In genomic region chr2:71510196-71510807, GRCh38 we compare ENCODE assay signal across 8 cellular contexts. TPM values are rescaled to one million over a fixed set of nuclear protein-coding genes. Genes with fewer than 3 reads are reported as not detected.
DNase-seq lines count a peak whose midpoint lies in the region; ATAC-seq and TF ChIP-seq lines count a peak whose summit lies in the region.

No MANE protein-coding gene starts in this region.

- no peak overlapping the region for H3K27ac Mint-ChIP-seq in endodermal cell

- no peak overlapping the region for H3K4me3 Mint-ChIP-seq in endodermal cell

- H4K20me1 ChIP-seq in DOHH2 (ENCODE audit: control insufficient read depth, insufficient read depth, low read depth, low read length) = no peaks in the 10 kb centered on the region

- peaks cover 11% of the 10 kb centered on the region for H3K27me3 ChIP-seq in DOHH2 (ENCODE audit: control insufficient read depth, low read length)
- H3K27me3 ChIP-seq in endodermal cell (ENCODE audit: control insufficient read depth, insufficient read depth, low read length, poor library complexity, severe bottlenecking) = no peaks in the 10 kb centered on the region

- H3K27me3 Mint-ChIP-seq in endodermal cell (ENCODE audit: insufficient read depth) = no peaks in the 10 kb centered on the region

- H3K4me1 Mint-ChIP-seq in endodermal cell = no peaks in the 10 kb centered on the region

- H3K4me1 ChIP-seq in DOHH2 (ENCODE audit: control insufficient read depth, low read length) = no peaks in the 10 kb centered on the region
- H3K4me1 ChIP-seq in endodermal cell (ENCODE audit: control insufficient read depth, insufficient read depth, low read length) = no peaks in the 10 kb centered on the region
- no peaks in the 10 kb centered on the region for H3K4me1 ChIP-seq in mucosa of descending colon (ENCODE audit: low read depth)

- no peak overlapping the region for H3K9ac ChIP-seq in endodermal cell (ENCODE audit: extremely low read depth, low read length, poor library complexity, severe bottlenecking)

- no peak overlapping the region for H3K4me2 ChIP-seq in DOHH2 (ENCODE audit: low read length)

- DNase-seq in NCI-H774 (lab: John Stamatoyannopoulos, UW) (peak; percentile 8), endodermal cell (peak; percentile 93), mucosa of descending colon (peak in 2 of 3 donors; percentile 73 to 82)
- peak; percentile 26 to 46 for DNase-seq in activated CD8-positive, alpha-beta memory T cell treated with anti-CD3 and anti-CD28 coated beads for 4 hours (ENCODE audit: low read depth in 2 of 2)
- DNase-seq in stimulated activated CD8-positive, alpha-beta memory T cell treated with anti-CD3 and anti-CD28 coated beads, Interleukin-4, amount 100 ng/mL, for 4 hours (ENCODE audit: low read depth in 2 of 2, low spot score in 1 of 2) = peak; percentile 38 to 55

- no peak overlapping the region for H3K27ac ChIP-seq in DOHH2 (ENCODE audit: low read depth, low read length)
- no peak overlapping the region for H3K27ac ChIP-seq in endodermal cell (ENCODE audit: low read depth, low read length)

- no peak overlapping the region for H3K4me3 ChIP-seq in DOHH2 (ENCODE audit: low read length)
- no peak overlapping the region for H3K4me3 ChIP-seq in endodermal cell (ENCODE audit: low read length)
- H3K4me3 ChIP-seq in mucosa of descending colon = no peak overlapping the region

- WGBS in endodermal cell (ENCODE audit: insufficient coverage in 1 of 2, insufficient read length in 1 of 2), 2 experiments = 41 to 92% methylated on average over 2 to 6 of the region's 6 CpGs

- no peaks in the 10 kb centered on the region for H3F3A ChIP-seq in DOHH2 (ENCODE audit: control insufficient read depth, insufficient read depth)

- H3K36me3 ChIP-seq in DOHH2 (ENCODE audit: control insufficient read depth, low read length) (no peaks in the 10 kb centered on the region), endodermal cell (ENCODE audit: control insufficient read depth, insufficient read depth, low read length) (no peaks in the 10 kb centered on the region), mucosa of descending colon (ENCODE audit: low read depth) (no peaks in the 10 kb centered on the region)

- H3K36me3 Mint-ChIP-seq in endodermal cell (ENCODE audit: low read depth) = no peaks in the 10 kb centered on the region

- TF ChIP-seq CTCF in DOHH2 (IDR thresholded peaks at IDR 0.05; ENCODE audit: low read depth, low read length, poor library complexity, severe bottlenecking) (peak; percentile 96), endodermal cell (conservative IDR thresholded peaks at IDR 0.05) (peak; percentile 95), mucosa of descending colon (IDR thresholded peaks at IDR 0.05) (peak; percentile 82)

- peak; percentile 65 for ATAC-seq in HG02678 (IDR thresholded peaks at IDR 0.05; ENCODE audit: unreplicated experiment)
- peak; percentile 67 for ATAC-seq in mucosa of descending colon
- ATAC-seq in GM19035 (IDR thresholded peaks at IDR 0.05; ENCODE audit: unreplicated experiment) = no peak

- no peaks in the 10 kb centered on the region for H3K9me2 ChIP-seq in DOHH2 (replicated peaks; ENCODE audit: control insufficient read depth, low read length)

- H3K9me3 Mint-ChIP-seq in endodermal cell = no peaks in the 10 kb centered on the region

- intact Hi-C loops in mucosa of descending colon (cut with DNase I, micrococcal nuclease) = loop anchor here (5.0 kb wide), 1 partner anchor 213 kb away; no protein-coding TSS in a partner anchor

- no peaks in the 10 kb centered on the region for H3K79me2 ChIP-seq in DOHH2 (ENCODE audit: control insufficient read depth, low read length)

- H3K9me3 ChIP-seq in DOHH2 (ENCODE audit: control insufficient read depth, insufficient read depth, low read length) (no peaks in the 10 kb centered on the region), endodermal cell (ENCODE audit: control insufficient read depth, low read length) (no peaks in the 10 kb centered on the region), mucosa of descending colon (no peaks in the 10 kb centered on the region)

RNA-seq across cellular contexts. Expression of gene DYSF, which starts 56.9 kb away (rescaled TPM):
- total RNA-seq in endodermal cell (1 to 10 TPM; 1.4 to 3.1 TPM), mucosa of descending colon (10 to 100 TPM in 1 of 3 donors, 1 to 10 TPM in 2; 2.0 to 19.4 (median 6.8) TPM)
- 1.5 TPM for polyA plus RNA-seq in endodermal cell (2013, experiment 1 of 2)
- 1.2 TPM for polyA plus RNA-seq in endodermal cell (2013, experiment 2 of 2)

Comparison
In these comparisons a context has a peak if more than half of its experiments do, and no peak if none do; other contexts are left out.
1. DNase-seq: peak in every context shown above with its lines; median percentile 93 in endodermal cell; 78 in mucosa of descending colon; 46 in stimulated activated CD8-positive, alpha-beta memory T cell treated with anti-CD3 and anti-CD28 coated beads, Interleukin-4, amount 100 ng/mL, for 4 hours; 36 in activated CD8-positive, alpha-beta memory T cell treated with anti-CD3 and anti-CD28 coated beads for 4 hours; 8 in NCI-H774.